Comparison of ENCODE assay signal across 19 cellular contexts in the genomic region with DNA sequence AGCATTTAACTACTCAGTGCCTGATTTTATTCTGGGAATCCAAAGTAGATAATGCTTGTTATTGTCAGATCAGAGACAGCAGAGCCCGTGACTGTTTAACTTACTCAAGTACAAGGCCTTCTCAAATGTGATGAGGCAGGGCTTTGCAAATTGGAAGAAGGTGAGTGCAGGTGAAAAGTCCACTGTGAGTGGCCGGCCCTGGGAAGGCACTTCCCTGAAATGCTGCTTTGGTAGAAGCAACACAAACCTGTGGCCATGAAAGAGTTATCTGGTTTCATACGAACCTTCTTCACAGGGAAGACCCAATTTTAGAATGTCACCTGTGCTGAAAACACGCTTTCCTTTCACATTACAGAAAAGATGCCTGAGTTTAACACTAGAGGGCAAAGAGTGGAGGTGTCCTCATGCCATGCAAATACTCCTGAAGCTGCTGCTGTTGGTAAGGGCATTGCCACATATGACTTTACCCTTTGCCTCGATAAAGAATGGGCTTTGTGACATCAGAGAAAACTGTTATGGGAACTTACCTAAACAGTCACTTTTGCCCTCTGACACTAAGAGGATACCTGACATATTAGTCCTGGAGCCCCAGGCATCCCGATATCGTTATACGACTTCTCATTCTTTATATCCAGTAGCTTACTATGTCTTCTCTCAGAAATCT. TPM values are rescaled to one million over a fixed set of nuclear protein-coding genes. Genes with fewer than 3 reads are reported as not detected.
A peak's percentile ranks its signal among the peaks of the same experiment; 100 is the strongest.
DNase-seq lines count a peak whose midpoint lies in the region; FAIRE-seq and TF ChIP-seq lines count a peak whose summit lies in the region.
"Had no signal": no experiment of that assay in that cellular context is flagged by ENCODE, and none has a peak within 500 bp of the region (broad histone marks: within the 10 kb centered on the region; RNA-seq: fewer than 3 reads in every experiment).

No MANE protein-coding gene starts in this region.

- H3K4me1 Mint-ChIP-seq in H9: peaks cover 50 to 70% of the 10 kb centered on the region in 2 experiments

- H3K36me3 Mint-ChIP-seq in H9 (ENCODE audit: insufficient read depth in 1 of 3, low read depth in 3 of 3): no peaks in the 10 kb centered on the region

- no peak overlapping the region for H3K27ac ChIP-seq in H9 (ENCODE audit: insufficient read length, low read depth, low read length)
- no peak overlapping the region for H3K27ac ChIP-seq in VCaP
- H3K27ac ChIP-seq in keratinocyte (ENCODE audit: control insufficient read depth, insufficient read depth, low read length): no peak overlapping the region
- H3K27ac ChIP-seq in small intestine (ENCODE audit: low read depth in 1 of 2, low read length in 1 of 2): no peak overlapping the region
- H3K27ac ChIP-seq: SK-N-MC, vagina had no signal

- H3K4me1 ChIP-seq in H9 (ENCODE audit: insufficient read depth, low read length): peaks cover 29% of the 10 kb centered on the region
- peaks cover 4% of the 10 kb centered on the region for H3K4me1 ChIP-seq in keratinocyte (ENCODE audit: control insufficient read depth, extremely low read depth, insufficient read depth, low read length)
- H3K4me1 ChIP-seq in small intestine (ENCODE audit: control insufficient read depth in 2 of 2, insufficient read depth in 1 of 2, low read depth in 1 of 2, low read length in 1 of 2): no peaks in the 10 kb centered on the region
- H3K4me1 ChIP-seq: prostate gland had no signal

- no peak overlapping the region for H3K4me3 Mint-ChIP-seq in H9
- H3K4me3 Mint-ChIP-seq: activated CD8-positive, alpha-beta T cell treated with anti-CD3 and anti-CD28 coated beads for 36 hours had no signal

- WGBS in H9 (ENCODE audit: extremely low coverage, insufficient read length, low lambda C conversion rate): no CpG with 5 or more reads among the region's 8 CpGs
- 56 to 80% (median 61%) methylated on average over 8 of the region's 8 CpGs for WGBS in small intestine, 3 donors

- no peak overlapping the region for H2BK15ac ChIP-seq in H9 (ENCODE audit: low read depth, low read length)

- H3K4ac ChIP-seq in H9 (ENCODE audit: low read depth, low read length): no peak overlapping the region

- no peak overlapping the region for H2BK12ac ChIP-seq in H9 (ENCODE audit: insufficient read length, low read depth, low read length)

- H3K56ac ChIP-seq in H9 (ENCODE audit: insufficient read length, low read depth, low read length): no peak overlapping the region

- H3K9me1 ChIP-seq in keratinocyte (ENCODE audit: control insufficient read depth, extremely low read depth, insufficient read depth, low read length): no peaks in the 10 kb centered on the region

- no peaks in the 10 kb centered on the region for H3K79me1 ChIP-seq in H9 (ENCODE audit: insufficient read depth, low read depth, low read length, poor library complexity, severe bottlenecking)

- H3K27me3 ChIP-seq in H9 (ENCODE audit: insufficient read depth, low read length): no peaks in the 10 kb centered on the region
- no peaks in the 10 kb centered on the region for H3K27me3 ChIP-seq in keratinocyte (ENCODE audit: control insufficient read depth, extremely low read depth, insufficient read depth, low read length)
- no peaks in the 10 kb centered on the region for H3K27me3 ChIP-seq in small intestine (ENCODE audit: control insufficient read depth in 2 of 2, insufficient read depth in 2 of 2, low read length in 2 of 2)
- H3K27me3 ChIP-seq: vagina had no signal

- peak; percentile 51; the same call in 2 of the 3 replicates for TF ChIP-seq CTCF in H9 (conservative IDR thresholded peaks at IDR 0.05)
- TF ChIP-seq CTCF in VCaP (conservative IDR thresholded peaks at IDR 0.05): peak; percentile 49
- peak; percentile 9 to 22 (median 13) for TF ChIP-seq CTCF in keratinocyte (optimal IDR thresholded peaks at IDR 0.05 in 1 of 3, IDR thresholded peaks at IDR 0.05 in 1 of 3, conservative IDR thresholded peaks at IDR 0.05 in 1 of 3; ENCODE audit: extremely low read depth in 1 of 3, insufficient read depth in 2 of 3, low read length in 3 of 3)

- H4K20me1 ChIP-seq in H9 (ENCODE audit: control insufficient read depth, insufficient read depth, insufficient read length): no peaks in the 10 kb centered on the region
- H4K20me1 ChIP-seq in keratinocyte (ENCODE audit: control insufficient read depth, extremely low read depth, insufficient read depth, low read length): no peaks in the 10 kb centered on the region

- no peak overlapping the region for H4K91ac ChIP-seq in H9 (ENCODE audit: insufficient read length, low read depth, low read length)

- H2BK120ac ChIP-seq in H9 (ENCODE audit: low read depth, low read length, poor library complexity, severe bottlenecking): no peak overlapping the region

- FAIRE-seq in keratinocyte (lab: Jason Lieb, UNC) (no peak), small intestine (lab: Jason Lieb, UNC) (no peak), GM19239 (lab: Jason Lieb, UNC) (no peak)
- FAIRE-seq: H1 had no signal

- no peak overlapping the region for H3K9ac ChIP-seq in H9 (ENCODE audit: extremely low read depth, insufficient read length, low read length)
- no peak overlapping the region for H3K9ac ChIP-seq in keratinocyte (ENCODE audit: control insufficient read depth, extremely low read depth, insufficient read depth, low read length)

- no peak overlapping the region for H4K5ac ChIP-seq in H9 (ENCODE audit: insufficient read length, low read depth, low read length)

- no peaks in the 10 kb centered on the region for H3K9me3 ChIP-seq in H9 (ENCODE audit: control insufficient read depth, low read depth, low read length)
- no peaks in the 10 kb centered on the region for H3K9me3 ChIP-seq in keratinocyte (ENCODE audit: control insufficient read depth, low read depth, low read length)
- no peaks in the 10 kb centered on the region for H3K9me3 ChIP-seq in small intestine (ENCODE audit: control insufficient read depth, low read depth)
- H3K9me3 ChIP-seq: prostate gland, vagina had no signal

- no peak overlapping the region for H3K23ac ChIP-seq in H9 (ENCODE audit: insufficient read length, low read depth, low read length)

- H3K4me2 ChIP-seq in H9 (ENCODE audit: insufficient read depth, insufficient read length, low read length) (no peak overlapping the region), keratinocyte (ENCODE audit: control insufficient read depth, extremely low read depth, insufficient read depth, low read depth, low read length) (no peak overlapping the region)

- no peak overlapping the region for H3K4me3 ChIP-seq in keratinocyte (ENCODE audit: control insufficient read depth in 2 of 3, extremely low read depth in 1 of 3, insufficient read depth in 2 of 3, low read depth in 1 of 3, low read length in 3 of 3)
- no peak overlapping the region for H3K4me3 ChIP-seq in small intestine (ENCODE audit: low read depth in 1 of 2, low read length in 2 of 2)
- H3K4me3 ChIP-seq: prostate gland, SK-N-MC, vagina had no signal

- no peak for DNase-seq in H9
- no peak for DNase-seq in keratinocyte (ENCODE audit: low read depth, low spot score)
- peak; percentile 37 for DNase-seq in small intestine
- DNase-seq in activated effector memory CD4-positive, alpha-beta T cell treated with Interleukin-2 at 50 U/mL for 16 hours: no peak
- no peak for DNase-seq in NCI-H1092 (lab: John Stamatoyannopoulos, UW)
- DNase-seq in GM19239 (ENCODE audit: insufficient read length, low spot score): no peak
- DNase-seq: activated CD8-positive, alpha-beta T cell treated with anti-CD3 and anti-CD28 coated beads for 36 hours; activated gamma-delta T cell; effector CD8-positive, alpha-beta T cell; islet precursor cell; KG1; NCI-H2081 treated with DMSO at 0.1 percent for 48 hours; stimulated activated CD4-positive, alpha-beta T cell treated with anti-CD3 and anti-CD28 coated beads, Interleukin-2, amount 100 ng/mL, for 48 hours had no signal

- H2BK5ac ChIP-seq in H9 (ENCODE audit: insufficient read length, low read length): no peak overlapping the region

- H4K8ac ChIP-seq in H9 (replicated peaks; ENCODE audit: insufficient read length, low read depth, low read length): no peak overlapping the region

- H3K79me2 ChIP-seq in H9 (ENCODE audit: insufficient read depth, low read length) (no peaks in the 10 kb centered on the region), keratinocyte (ENCODE audit: control insufficient read depth, insufficient read depth, low read length) (no peaks in the 10 kb centered on the region)

- H2AK5ac ChIP-seq in H9 (ENCODE audit: insufficient read length, low read length): no peak overlapping the region

- H2BK20ac ChIP-seq in H9 (ENCODE audit: low read depth, low read length, poor library complexity, severe bottlenecking): no peak overlapping the region

- H3T11ph ChIP-seq in H9 (ENCODE audit: low read length): no peak overlapping the region

- no peaks in the 10 kb centered on the region for H3K23me2 ChIP-seq in H9 (ENCODE audit: insufficient read length, low read depth, low read length, poor library complexity, severe bottlenecking)

- no peak overlapping the region for H3K14ac ChIP-seq in H9 (ENCODE audit: insufficient read depth, low read length)

- H2AFZ ChIP-seq in H9 (ENCODE audit: low read length) (no peak overlapping the region), keratinocyte (ENCODE audit: control insufficient read depth, low read length) (no peak overlapping the region)

- H3K18ac ChIP-seq in H9 (ENCODE audit: insufficient read length, low read depth, low read length): no peak overlapping the region

- dilution Hi-C loops in keratinocyte (cut with MboI; ENCODE audit: extremely low pct_ligation_motif_present, low sequenced_read_pairs): no loop called here

- peaks cover 2% of the 10 kb centered on the region; the same call in 1 of the 2 replicates for H3K27me3 Mint-ChIP-seq in H9 (ENCODE audit: low read depth)
- H3K27me3 Mint-ChIP-seq: activated CD8-positive, alpha-beta T cell treated with anti-CD3 and anti-CD28 coated beads for 36 hours had no signal

- no peaks in the 10 kb centered on the region for H3K36me3 ChIP-seq in keratinocyte (ENCODE audit: control insufficient read depth in 2 of 2, extremely low read depth in 1 of 2, insufficient read depth in 2 of 2, low read length in 2 of 2)
- H3K36me3 ChIP-seq in small intestine (ENCODE audit: control insufficient read depth in 2 of 2, insufficient read depth in 2 of 2, low read length in 2 of 2): no peaks in the 10 kb centered on the region
- H3K36me3 ChIP-seq: prostate gland, vagina had no signal

- no peak overlapping the region; a peak in 1 of 7 replicates for H3K27ac Mint-ChIP-seq in H9
- H3K27ac Mint-ChIP-seq: activated CD8-positive, alpha-beta T cell treated with anti-CD3 and anti-CD28 coated beads for 36 hours had no signal

- H3K9me3 Mint-ChIP-seq in H9: no peaks in the 10 kb centered on the region
- H3K9me3 Mint-ChIP-seq: activated CD8-positive, alpha-beta T cell treated with anti-CD3 and anti-CD28 coated beads for 36 hours had no signal

RNA-seq across cellular contexts. Expression of gene PPARGC1A, which starts 8.0 kb away (rescaled TPM):
- 1.2 and 1.7 TPM in 2 replicates for total RNA-seq in H9 (2021)
- polyA plus RNA-seq in keratinocyte (0.08 to 0.18 TPM (median 0.14 TPM) in 3 replicates), small intestine (1 to 10 TPM; 2.6 to 8.1 (median 5.4) TPM)
- polyA plus RNA-seq in keratinocyte (2011; ENCODE audit: low read depth): 0.04 TPM
- 0.04 TPM in 2 replicates for polyA plus RNA-seq in keratinocyte (2011; cell fraction: cytosol; rRNA removed)
- 0.03 and 0.24 TPM in 2 replicates for polyA plus RNA-seq in keratinocyte (2011; cell fraction: nucleus; rRNA removed)
- 0.08 and 0.18 TPM in 2 replicates for polyA plus RNA-seq in keratinocyte (2012; ENCODE audit: low replicate concordance)
- polyA minus RNA-seq in keratinocyte: 0.03 to 0.77 TPM in 2 of 3 replicates, not detected in the other
- not detected for polyA minus RNA-seq in keratinocyte (2011; cell fraction: cytosol; rRNA and poly(A)+ RNA removed)
- polyA minus RNA-seq in keratinocyte (2011; cell fraction: nucleus; rRNA and poly(A)+ RNA removed): 0.16 and 0.21 TPM in 2 replicates
- total RNA-seq: activated CD8-positive, alpha-beta T cell treated with anti-CD3 and anti-CD28 coated beads for 36 hours; G401 had no signal
